Comparison of ENCODE assay signal across 14 cellular contexts in genomic region chr6:150177260-150178246, GRCh38. TPM values are rescaled to one million over a fixed set of nuclear protein-coding genes. Genes with fewer than 3 reads are reported as not detected.
DNase-seq lines count a peak whose midpoint lies in the region; ATAC-seq and TF ChIP-seq lines count a peak whose summit lies in the region.
"Had no signal": no experiment of that assay in that cellular context is flagged by ENCODE, and none has a peak within 500 bp of the region (broad histone marks: within the 10 kb centered on the region; RNA-seq: fewer than 3 reads in every experiment).

No MANE protein-coding gene starts in this region.

- H2BK15ac ChIP-seq in mesendoderm (replicated peaks; ENCODE audit: low read depth): no peak overlapping the region

- H3K36me3 ChIP-seq in colonic mucosa (no peaks in the 10 kb centered on the region), mesendoderm (ENCODE audit: control insufficient read depth, insufficient read depth, low read length) (no peaks in the 10 kb centered on the region)
- H3K36me3 ChIP-seq: lower lobe of right lung, thoracic aorta had no signal

- POLR2A ChIA-PET in naive thymus-derived CD8-positive, alpha-beta T cell (lab: Charles Lee): no interaction called here

- no CpG with 5 or more reads among the region's 20 CpGs for WGBS in mesendoderm (ENCODE audit: extremely low coverage, insufficient coverage, low lambda C conversion rate)

- no peak overlapping the region for H3K4me3 Mint-ChIP-seq in stimulated activated naive CD8-positive, alpha-beta T cell treated with anti-CD3 and anti-CD28 coated beads, Interleukin-15, amount 100 ng/mL, for 72 hours
- no peak overlapping the region for H3K4me3 Mint-ChIP-seq in naive thymus-derived CD8-positive, alpha-beta T cell

- no peak overlapping the region for H3K27ac Mint-ChIP-seq in stimulated activated naive CD8-positive, alpha-beta T cell treated with anti-CD3 and anti-CD28 coated beads, Interleukin-15, amount 100 ng/mL, for 72 hours
- no peak overlapping the region for H3K27ac Mint-ChIP-seq in naive thymus-derived CD8-positive, alpha-beta T cell

- H4K8ac ChIP-seq in mesendoderm (ENCODE audit: low read depth, low read length): no peak overlapping the region

- TF ChIP-seq CTCF in colonic mucosa (IDR thresholded peaks at IDR 0.05): no peak

- H3K4me1 Mint-ChIP-seq in stimulated activated naive CD8-positive, alpha-beta T cell treated with anti-CD3 and anti-CD28 coated beads, Interleukin-15, amount 100 ng/mL, for 72 hours: peaks cover 13% of the 10 kb centered on the region
- peaks cover 0 to 2% (median 0%) of the 10 kb centered on the region in 4 donors for H3K4me1 Mint-ChIP-seq in naive thymus-derived CD8-positive, alpha-beta T cell

- intact Hi-C loops in colonic mucosa (cut with DNase I): no loop called here

- H3K27ac ChIP-seq in colonic mucosa (peak overlapping the region; percentile 60), mesendoderm (ENCODE audit: low read depth, low read length) (no peak overlapping the region)
- H3K27ac ChIP-seq: HL-60, lower lobe of right lung, thoracic aorta had no signal

- H3K9me3 ChIP-seq in colonic mucosa: no peaks in the 10 kb centered on the region
- H3K9me3 ChIP-seq: lower lobe of right lung, thoracic aorta had no signal

- H3K4me1 ChIP-seq in colonic mucosa (peaks cover 16% of the 10 kb centered on the region), mesendoderm (ENCODE audit: control insufficient read depth, low read depth, low read length) (no peaks in the 10 kb centered on the region)
- H3K4me1 ChIP-seq: lower lobe of right lung had no signal

- no peak overlapping the region for H4K5ac ChIP-seq in mesendoderm (ENCODE audit: low read length)

- H3K4me3 ChIP-seq in colonic mucosa (no peak overlapping the region), mesendoderm (ENCODE audit: low read length) (no peak overlapping the region)
- H3K4me3 ChIP-seq: lower lobe of right lung, thoracic aorta had no signal

- H3K18ac ChIP-seq in mesendoderm (ENCODE audit: low read length): no peak overlapping the region

- no peak for DNase-seq in stimulated activated naive CD8-positive, alpha-beta T cell treated with anti-CD3 and anti-CD28 coated beads, Interleukin-15, Interleukin-2, amounts not matched to agents 100 U/mL and 50 U/mL, for 24 hours
- no peak for DNase-seq in stimulated activated naive CD8-positive, alpha-beta T cell treated with anti-CD3 and anti-CD28 coated beads, Interleukin-15, amount 100 ng/mL, for 72 hours
- peak; percentile 65 for DNase-seq in colonic mucosa
- peak; percentile 66 for DNase-seq in mesendoderm
- DNase-seq in naive thymus-derived CD8-positive, alpha-beta T cell: no peak
- DNase-seq in middle frontal gyrus (ENCODE audit: extremely low spot score, low spot score): no peak
- DNase-seq in HCEC 1CT: no peak
- DNase-seq: activated CD4-positive, alpha-beta T cell treated with anti-CD3 and anti-CD28 coated beads, Interleukin-2, amount 50 U/mL, for 1 hour; activated effector memory CD4-positive, alpha-beta T cell treated with anti-CD3 and anti-CD28 coated beads, Interleukin-2, amount 50 U/mL, for 16 hours; lower lobe of right lung; T-helper 1 cell had no signal

- no peaks in the 10 kb centered on the region for H3K79me2 ChIP-seq in mesendoderm (ENCODE audit: control insufficient read depth, insufficient read depth, low read length)

- H3K4ac ChIP-seq in mesendoderm (ENCODE audit: low read depth, low read length): no peak overlapping the region

- H3K23ac ChIP-seq in mesendoderm (ENCODE audit: low read length): no peak overlapping the region

- H3K56ac ChIP-seq in mesendoderm (ENCODE audit: low read length): no peak overlapping the region

- H3K9me3 Mint-ChIP-seq in stimulated activated naive CD8-positive, alpha-beta T cell treated with anti-CD3 and anti-CD28 coated beads, Interleukin-15, amount 100 ng/mL, for 72 hours: no peaks in the 10 kb centered on the region
- H3K9me3 Mint-ChIP-seq in naive thymus-derived CD8-positive, alpha-beta T cell: no peaks in the 10 kb centered on the region

- H3K36me3 Mint-ChIP-seq in naive thymus-derived CD8-positive, alpha-beta T cell: no peaks in the 10 kb centered on the region

- peaks cover 20% of the 10 kb centered on the region for H3K27me3 Mint-ChIP-seq in stimulated activated naive CD8-positive, alpha-beta T cell treated with anti-CD3 and anti-CD28 coated beads, Interleukin-15, amount 100 ng/mL, for 72 hours
- H3K27me3 Mint-ChIP-seq in naive thymus-derived CD8-positive, alpha-beta T cell: peaks cover 0 to 8% (median 3%) of the 10 kb centered on the region in 5 donors

- H2AK5ac ChIP-seq in mesendoderm (ENCODE audit: low read length): no peak overlapping the region

- H2BK5ac ChIP-seq in mesendoderm (ENCODE audit: low read length): no peak overlapping the region

- H3K27me3 ChIP-seq in colonic mucosa (no peaks in the 10 kb centered on the region), mesendoderm (ENCODE audit: insufficient read depth, low read length, poor library complexity) (no peaks in the 10 kb centered on the region)

- ATAC-seq in stimulated activated naive CD8-positive, alpha-beta T cell treated with anti-CD3 and anti-CD28 coated beads, Interleukin-15, Interleukin-2, amounts not matched to agents 100 U/mL and 50 U/mL, for 24 hours: peak; percentile 9
- ATAC-seq in stimulated activated naive CD8-positive, alpha-beta T cell treated with anti-CD3 and anti-CD28 coated beads, Interleukin-15, amount 100 ng/mL, for 72 hours: no peak
- ATAC-seq in naive thymus-derived CD8-positive, alpha-beta T cell: no peak
- no peak for ATAC-seq in HG02981 (IDR thresholded peaks at IDR 0.05; ENCODE audit: unreplicated experiment)

- H3K9ac ChIP-seq in colonic mucosa (ENCODE audit: low read depth in 2 of 2, low read length in 2 of 2) (peak overlapping the region in 1 of 2 donors; percentile 87), mesendoderm (ENCODE audit: low read length) (no peak overlapping the region)

- H2BK120ac ChIP-seq in mesendoderm (ENCODE audit: low read depth, low read length): no peak overlapping the region

- no peaks in the 10 kb centered on the region for H3K79me1 ChIP-seq in mesendoderm (ENCODE audit: low read length)

- H3K4me2 ChIP-seq in mesendoderm (ENCODE audit: low read length): no peak overlapping the region

RNA-seq across cellular contexts. Expression of gene PPP1R14C, which starts 34.7 kb away (rescaled TPM):
- 10 to 100 TPM; 23.7 to 27.3 TPM for total RNA-seq in colonic mucosa
- polyA plus RNA-seq in mesendoderm (2013, experiment 1 of 2): 0.59 TPM
- 0.57 TPM for polyA plus RNA-seq in mesendoderm (2013, experiment 2 of 2)
- total RNA-seq in naive thymus-derived CD8-positive, alpha-beta T cell: not detected
- polyA plus RNA-seq in naive thymus-derived CD8-positive, alpha-beta T cell: under 1 TPM in 1 of 3 donors, not detected in 2; 0.24 TPM

Comparison
In these comparisons a context has a peak if more than half of its experiments do, and no peak if none do; other contexts are left out.
1. DNase-seq: peak in colonic mucosa (single experiment) and mesendoderm (single experiment); none in stimulated activated naive CD8-positive, alpha-beta T cell treated with anti-CD3 and anti-CD28 coated beads, Interleukin-15, Interleukin-2, amounts not matched to agents 100 U/mL and 50 U/mL, for 24 hours (single experiment), stimulated activated naive CD8-positive, alpha-beta T cell treated with anti-CD3 and anti-CD28 coated beads, Interleukin-15, amount 100 ng/mL, for 72 hours (0 of 2), naive thymus-derived CD8-positive, alpha-beta T cell (0 of 10), middle frontal gyrus (single experiment) and HCEC 1CT (single experiment).
2. RNA of gene PPP1R14C, which starts 34.7 kb away (total RNA-seq): 23.7 to 27.3 TPM in colonic mucosa; not detected in naive thymus-derived CD8-positive, alpha-beta T cell; every median in the first group is over 10 times any median in the second.